ENCODE assay signal across 1 cellular context in the genomic region with DNA sequence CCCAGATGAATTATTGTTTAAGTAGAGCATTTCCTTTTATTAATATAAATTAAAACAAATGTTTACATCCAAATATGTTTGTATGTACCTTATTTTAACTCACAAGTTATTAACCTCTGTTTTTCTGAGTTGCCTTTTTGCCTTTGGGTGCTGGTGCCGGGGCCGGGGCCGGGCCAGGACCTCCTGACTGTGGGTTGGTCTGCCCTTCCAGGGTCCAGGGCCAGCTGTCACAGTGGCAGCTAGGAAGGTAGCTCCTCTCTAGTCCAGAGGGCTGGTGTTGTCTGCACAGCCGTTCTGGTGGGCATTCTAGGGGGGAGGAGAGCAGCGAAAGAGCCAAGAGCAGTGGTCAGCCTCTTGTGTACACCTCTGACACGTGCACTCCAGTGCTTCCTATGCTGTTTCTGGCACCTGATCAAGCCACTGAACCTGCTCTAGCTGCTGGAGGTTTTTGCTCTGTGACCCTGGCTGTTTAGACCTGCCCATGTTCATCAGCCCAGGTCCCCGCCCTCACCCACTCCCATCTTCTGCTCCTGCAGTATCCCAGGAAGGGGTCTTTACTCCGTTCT.
TF ChIP-seq lines count a peak whose summit lies in the region.

No MANE protein-coding gene starts in this region.

TF ChIP-seq in HEK293, 187 proteins besides CTCF, POLR2A, EP300 and RAD21:
- TF ChIP-seq BCL11A (tag by site-specific recombination; IDR thresholded peaks at IDR 0.05; ENCODE audit: low read depth), result 0 out of 2 replicates have a peak, but pooled peaks have one; percentile 39
- TF ChIP-seq ZNF341 (tag by site-specific recombination; IDR thresholded peaks at IDR 0.05; ENCODE audit: low read depth), result peak; percentile 34; the same call in 1 of the 2 replicates
- TF ChIP-seq ZNF324 (tag by site-specific recombination; IDR thresholded peaks at IDR 0.05), result no peak
- peak; percentile 24; the same call in 1 of the 2 replicates for TF ChIP-seq WT1 (tag by site-specific recombination; IDR thresholded peaks at IDR 0.05)
- no peak for TF ChIP-seq ZNF664 (tag by site-specific recombination; IDR thresholded peaks at IDR 0.05)
- TF ChIP-seq, protein P1, sequence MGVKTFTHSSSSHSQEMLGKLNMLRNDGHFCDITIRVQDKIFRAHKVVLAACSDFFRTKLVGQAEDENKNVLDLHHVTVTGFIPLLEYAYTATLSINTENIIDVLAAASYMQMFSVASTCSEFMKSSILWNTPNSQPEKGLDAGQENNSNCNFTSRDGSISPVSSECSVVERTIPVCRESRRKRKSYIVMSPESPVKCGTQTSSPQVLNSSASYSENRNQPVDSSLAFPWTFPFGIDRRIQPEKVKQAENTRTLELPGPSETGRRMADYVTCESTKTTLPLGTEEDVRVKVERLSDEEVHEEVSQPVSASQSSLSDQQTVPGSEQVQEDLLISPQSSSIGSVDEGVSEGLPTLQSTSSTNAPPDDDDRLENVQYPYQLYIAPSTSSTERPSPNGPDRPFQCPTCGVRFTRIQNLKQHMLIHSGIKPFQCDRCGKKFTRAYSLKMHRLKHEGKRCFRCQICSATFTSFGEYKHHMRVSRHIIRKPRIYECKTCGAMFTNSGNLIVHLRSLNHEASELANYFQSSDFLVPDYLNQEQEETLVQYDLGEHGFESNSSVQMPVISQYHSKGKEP (tag by site-specific recombination; IDR thresholded peaks at IDR 0.05), result no peak
- no peak for TF ChIP-seq BCL11B (tag by site-specific recombination; IDR thresholded peaks at IDR 0.05; ENCODE audit: low read depth)
- TF ChIP-seq ZNF266 (tag by site-specific recombination; IDR thresholded peaks at IDR 0.05; ENCODE audit: low read depth), result no peak
- peak; percentile 89 for TF ChIP-seq ZBTB20 (tag by site-specific recombination; IDR thresholded peaks at IDR 0.05)
TF ChIP-seq in HEK293: peak in this region for 4.
